1 cellular context compared by ENCODE assay signal in genomic region chr6:10426781-10427279, GRCh38.
TF ChIP-seq lines count a peak whose summit lies in the region.

No MANE protein-coding gene starts in this region.

TF ChIP-seq in SK-N-SH, 30 proteins besides CTCF, POLR2A, EP300 and RAD21 (continued from another document):
- TF ChIP-seq REST (IDR thresholded peaks at IDR 0.05; ENCODE audit: low read depth, low read length) (no peak), FOXM1 (IDR thresholded peaks at IDR 0.05; ENCODE audit: low read depth) (no peak), RXRA (IDR thresholded peaks at IDR 0.05; ENCODE audit: borderline replicate concordance, low read depth) (no peak), MXI1 (IDR thresholded peaks at IDR 0.05; ENCODE audit: low read depth, low read length) (no peak), FOSL2 (IDR thresholded peaks at IDR 0.05; ENCODE audit: borderline replicate concordance, low read depth) (no peak), MAX (IDR thresholded peaks at IDR 0.05; ENCODE audit: low read depth) (no peak), SIN3A (IDR thresholded peaks at IDR 0.05; ENCODE audit: borderline replicate concordance, low read depth, low read length) (no peak), EZH2phosphoT487 (IDR thresholded peaks at IDR 0.05; ENCODE audit: borderline replicate concordance, low read depth) (no peak), YY1 (IDR thresholded peaks at IDR 0.05; ENCODE audit: low read depth) (no peak), RCOR1 (IDR thresholded peaks at IDR 0.05; ENCODE audit: low read length) (no peak), GABPA (IDR thresholded peaks at IDR 0.05; ENCODE audit: low read depth) (no peak), ZBTB33 (IDR thresholded peaks at IDR 0.05; ENCODE audit: borderline replicate concordance, low read depth) (no peak), NRF1 (IDR thresholded peaks at IDR 0.05; ENCODE audit: low read depth, low read length) (no peak)
